8 cellular contexts compared by ENCODE assay signal in genomic region chr15:82750831-82751181, GRCh38. TPM values are rescaled to one million over a fixed set of nuclear protein-coding genes. Genes with fewer than 3 reads are reported as not detected.
A peak's percentile ranks its signal among the peaks of the same experiment; 100 is the strongest.
DNase-seq lines count a peak whose midpoint lies in the region; ATAC-seq and TF ChIP-seq lines count a peak whose summit lies in the region.

No MANE protein-coding gene starts in this region.

- no peaks in the 10 kb centered on the region for H3K4me1 ChIP-seq in NT2/D1 (ENCODE audit: insufficient read depth, insufficient read length)
- H3K4me1 ChIP-seq in colonic mucosa: no peaks in the 10 kb centered on the region
- peaks cover 5% of the 10 kb centered on the region for H3K4me1 ChIP-seq in mesenchymal stem cell (ENCODE audit: control insufficient read depth, insufficient read depth, low read depth, low read length)
- peaks cover 0 to 7% of the 10 kb centered on the region in 2 donors for H3K4me1 ChIP-seq in uterus

- TF ChIP-seq POLR2A in uterus (IDR thresholded peaks at IDR 0.05): no peak

- no peaks in the 10 kb centered on the region for H3K9me3 ChIP-seq in NT2/D1 (ENCODE audit: insufficient read depth, low read length)
- no peaks in the 10 kb centered on the region for H3K9me3 ChIP-seq in colonic mucosa
- H3K9me3 ChIP-seq in mesenchymal stem cell (ENCODE audit: control insufficient read depth, low read length): no peaks in the 10 kb centered on the region
- H3K9me3 ChIP-seq in uterus: no peaks in the 10 kb centered on the region

- H3K27ac ChIP-seq in colonic mucosa (peak overlapping the region; percentile 80), mesenchymal stem cell (ENCODE audit: low read length, poor library complexity, severe bottlenecking) (peak overlapping the region; percentile 9), uterus (peak overlapping the region; percentile 81 to 94)

- H2BK12ac ChIP-seq in mesenchymal stem cell (ENCODE audit: low read length in 2 of 2): no peak overlapping the region

- H3K4me2 ChIP-seq in mesenchymal stem cell (ENCODE audit: low read length, poor library complexity, severe bottlenecking): peak overlapping the region; percentile 95

- H3K9ac ChIP-seq in NT2/D1 (ENCODE audit: insufficient read length, low read depth) (peak overlapping the region; percentile 86), colonic mucosa (ENCODE audit: low read depth in 2 of 2, low read length in 2 of 2) (peak overlapping the region; percentile 74 to 91), mesenchymal stem cell (ENCODE audit: low read length) (peak overlapping the region; percentile 97)

- H3K36me3 ChIP-seq in NT2/D1 (ENCODE audit: insufficient read depth, insufficient read length, low read length) (peaks cover 44% of the 10 kb centered on the region), colonic mucosa (no peaks in the 10 kb centered on the region), mesenchymal stem cell (ENCODE audit: control insufficient read depth in 1 of 2, insufficient read depth in 2 of 2, low read depth in 1 of 2, low read length in 2 of 2) (peaks cover 4 to 28% of the 10 kb centered on the region in 2 experiments), uterus (no peaks in the 10 kb centered on the region)

- no peak overlapping the region for H2BK5ac ChIP-seq in mesenchymal stem cell (ENCODE audit: low read depth, low read length, poor library complexity, severe bottlenecking)

- H3K4me3 ChIP-seq in NT2/D1 (ENCODE audit: insufficient read length, low read depth): peak overlapping the region; percentile 92
- H3K4me3 ChIP-seq in colonic mucosa: peak overlapping the region; percentile 69
- peak overlapping the region; percentile 76 to 99 for H3K4me3 ChIP-seq in mesenchymal stem cell (ENCODE audit: insufficient read depth in 1 of 2, low read depth in 1 of 2, low read length in 2 of 2)
- peak overlapping the region; percentile 61 to 75 for H3K4me3 ChIP-seq in uterus

- H3K18ac ChIP-seq in mesenchymal stem cell (ENCODE audit: low read depth in 1 of 2, low read length in 2 of 2): peak overlapping the region in 1 of 2 experiments; percentile 10

- H3K14ac ChIP-seq in mesenchymal stem cell (ENCODE audit: low read length in 2 of 2): peak overlapping the region in 1 of 2 experiments; percentile 63

- H4K8ac ChIP-seq in mesenchymal stem cell (ENCODE audit: low read length): peak overlapping the region; percentile 5

- no peak overlapping the region for H2BK120ac ChIP-seq in mesenchymal stem cell (ENCODE audit: low read depth, low read length)

- WGBS in mesenchymal stem cell: 5% methylated on average over 7 of the region's 8 CpGs

- peak overlapping the region; percentile 97 for H2AFZ ChIP-seq in mesenchymal stem cell (ENCODE audit: low read depth, low read length)

- DNase-seq in NCI-H146 (lab: John Stamatoyannopoulos, UW) (peak; percentile 22), NCI-H146 treated with DMSO at 0.1 percent for 48 hours (lab: John Stamatoyannopoulos, UW; ENCODE audit: unreplicated experiment) (no peak), NT2/D1 (ENCODE audit: low read depth, low spot score) (no peak), colonic mucosa (no peak), mesenchymal stem cell (no peak), uterus (no peak), activated gamma-delta T cell treated with Interleukin-2 at 50 U/mL for 16 hours (no peak)

- H3K27me3 ChIP-seq in NT2/D1 (ENCODE audit: insufficient read depth, insufficient read length) (no peaks in the 10 kb centered on the region), colonic mucosa (no peaks in the 10 kb centered on the region), mesenchymal stem cell (ENCODE audit: control insufficient read depth in 1 of 2, insufficient read depth in 1 of 2, low read length in 2 of 2) (no peaks in the 10 kb centered on the region), uterus (no peaks in the 10 kb centered on the region)

- peaks cover 11% of the 10 kb centered on the region for H3K79me1 ChIP-seq in mesenchymal stem cell (replicated peaks; ENCODE audit: low read length, poor library complexity, severe bottlenecking)

- no peak overlapping the region for H4K91ac ChIP-seq in mesenchymal stem cell (ENCODE audit: low read length)

- TF ChIP-seq CTCF in colonic mucosa (IDR thresholded peaks at IDR 0.05): no peak
- no peak for TF ChIP-seq CTCF in uterus (IDR thresholded peaks at IDR 0.05)

- H2BK15ac ChIP-seq in mesenchymal stem cell (ENCODE audit: low read depth, poor library complexity, severe bottlenecking): no peak overlapping the region

- H2AK5ac ChIP-seq in mesenchymal stem cell (ENCODE audit: low read length, severe bottlenecking): no peak overlapping the region

- peak overlapping the region in 1 of 2 experiments; percentile 3 for H3K4ac ChIP-seq in mesenchymal stem cell (ENCODE audit: low read depth in 1 of 2, low read length in 2 of 2)

- peak; percentile 29 for ATAC-seq in HG02571 (IDR thresholded peaks at IDR 0.05; ENCODE audit: unreplicated experiment)

- intact Hi-C loops in colonic mucosa (cut with DNase I) (loop anchor here (5.0 to 10.0 kb wide), 2 partner anchors 51 to 216 kb away; no protein-coding TSS in a partner anchor), uterus (cut with DNase I; ENCODE audit: low total_unique reads) (loop anchor here (10.0 kb wide), 1 partner anchor 54 kb away; the partner anchor contains the start of genes FSD2 and WHAMM)

- H3K23ac ChIP-seq in mesenchymal stem cell (ENCODE audit: low read length in 2 of 2): no peak overlapping the region

RNA-seq across cellular contexts. Expression of gene AP3B2, which starts 41.1 kb away (rescaled TPM):
- total RNA-seq in colonic mucosa: 1 to 10 TPM in 1 of 2 donors, under 1 TPM in 1; 0.82 to 1.2 TPM
- 0.14 TPM for polyA plus RNA-seq in mesenchymal stem cell (2013, experiment 1 of 2)
- polyA plus RNA-seq in mesenchymal stem cell (2013, experiment 2 of 2): 0.11 TPM
- total RNA-seq in uterus: 1 to 10 TPM in 3 of 4 donors, not detected in 1; 1.9 to 6.9 (median 2.2) TPM

RNA-seq across cellular contexts. Expression of gene FSD2, which starts 55.1 kb away (rescaled TPM):
- not detected for total RNA-seq in colonic mucosa
- not detected for polyA plus RNA-seq in mesenchymal stem cell (2013, experiment 1 of 2)
- polyA plus RNA-seq in mesenchymal stem cell (2013, experiment 2 of 2): 0.01 TPM
- total RNA-seq in uterus: not detected

RNA-seq across cellular contexts. Expression of gene WHAMM, which starts 58.6 kb away (rescaled TPM):
- 10 to 100 TPM; 11.9 to 13.1 TPM for total RNA-seq in colonic mucosa
- 9.4 TPM for polyA plus RNA-seq in mesenchymal stem cell (2013, experiment 1 of 2)
- 9.8 TPM for polyA plus RNA-seq in mesenchymal stem cell (2013, experiment 2 of 2)
- 10 to 100 TPM in 1 of 4 donors, 1 to 10 TPM in 3; 3.5 to 10.8 (median 5.2) TPM for total RNA-seq in uterus

Comparison
In these comparisons a context has a peak if more than half of its experiments do, and no peak if none do; other contexts are left out.
1. H3K27ac ChIP-seq: peak in every context shown above with its lines; median percentile 88 in uterus; 80 in colonic mucosa; 9 in mesenchymal stem cell.